Comparison of ENCODE assay signal across 8 cellular contexts in the genomic region with DNA sequence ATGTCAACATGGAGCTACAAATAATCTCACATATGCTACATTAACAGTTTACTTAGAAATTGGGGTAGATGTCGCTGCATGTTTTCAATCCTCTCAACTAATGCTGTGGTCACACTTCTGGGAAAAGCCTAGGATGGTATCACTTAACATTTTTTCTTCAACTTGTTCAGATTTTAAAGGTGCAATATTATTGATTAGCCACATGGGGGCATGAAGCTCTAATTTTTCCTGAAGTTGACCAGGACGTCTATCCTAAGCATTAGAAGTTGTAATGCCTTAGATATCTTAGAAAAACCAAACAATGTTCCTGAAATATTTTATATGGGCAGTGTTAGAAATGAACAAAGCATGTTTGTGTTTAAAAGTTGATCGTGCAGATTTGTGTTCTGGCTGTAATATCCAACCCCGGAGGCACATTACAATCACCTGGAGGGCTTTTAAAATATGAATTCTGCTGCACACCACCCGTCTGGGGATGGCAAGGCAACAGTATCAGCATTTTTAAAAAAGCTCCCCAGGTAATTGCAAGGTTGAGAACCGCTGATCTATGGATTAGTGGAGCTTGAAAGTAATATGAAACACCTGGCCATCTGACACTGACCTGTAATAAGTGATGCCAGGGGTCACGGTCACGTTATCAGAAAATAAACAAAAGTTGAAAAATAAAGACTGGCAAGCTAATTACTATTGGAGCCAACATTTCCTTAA.
DNase-seq lines count a peak whose midpoint lies in the region; ATAC-seq, FAIRE-seq and TF ChIP-seq lines count a peak whose summit lies in the region.

No MANE protein-coding gene starts in this region.

- DNase-seq in Right ventricle myocardium inferior (ENCODE audit: missing footprints) (no peak), cardiac septum (ENCODE audit: low spot score) (no peak), NCI-H2227 (lab: John Stamatoyannopoulos, UW; ENCODE audit: unreplicated experiment) (peak; percentile 65), bronchial epithelial cell (ENCODE audit: low read depth) (peak; percentile 50), lung microvascular endothelial cell (ENCODE audit: low read depth in 2 of 2) (peak; percentile 62 to 67), NOMO-1 treated with DMSO at 0.1 percent for 48 hours (lab: John Stamatoyannopoulos, UW; ENCODE audit: unreplicated experiment) (no peak)

- intact Hi-C loops in Right ventricle myocardium inferior (cut with DNase I) (loop anchor here (2.0 to 10.0 kb wide), 4 partner anchors 93 to 363 kb away; a partner anchor contains a TSS), cardiac septum (cut with DNase I) (loop anchor here (2.0 to 10.0 kb wide), 4 partner anchors 145 to 363 kb away; a partner anchor contains a TSS)

- TF ChIP-seq CTCF in bronchial epithelial cell (IDR thresholded peaks at IDR 0.05; ENCODE audit: insufficient read depth, low read length, severe bottlenecking): peak; percentile 44

- H3K36me3 ChIP-seq in bronchial epithelial cell (ENCODE audit: control insufficient read depth, insufficient read depth, low read length): no peaks in the 10 kb centered on the region

- H3K4me3 ChIP-seq in bronchial epithelial cell (ENCODE audit: low read depth, low read length): no peak overlapping the region

- ATAC-seq in Right ventricle myocardium inferior (peak; percentile 45), HG02970 (IDR thresholded peaks at IDR 0.05; ENCODE audit: low FRiP score, unreplicated experiment) (no peak)
- ATAC-seq in activated CD4-positive, CD25-positive, alpha-beta regulatory T cell treated with anti-CD3 and anti-CD28 coated beads, Interleukin-2, amount 50 U/mL, for 24 hours: no peak

- H3K27me3 ChIP-seq in bronchial epithelial cell (ENCODE audit: control insufficient read depth, insufficient read depth, low read length): no peaks in the 10 kb centered on the region

- no peak for FAIRE-seq in bronchial epithelial cell (lab: Jason Lieb, UNC)

Comparison
In these comparisons a context has a peak if more than half of its experiments do, and no peak if none do; other contexts are left out.
1. DNase-seq: peak in NCI-H2227 (single experiment), bronchial epithelial cell (single experiment) and lung microvascular endothelial cell (2 of 2); none in Right ventricle myocardium inferior (single experiment), cardiac septum (single experiment) and NOMO-1 treated with DMSO at 0.1 percent for 48 hours (single experiment).